40 cellular contexts compared by ENCODE assay signal in the genomic region with DNA sequence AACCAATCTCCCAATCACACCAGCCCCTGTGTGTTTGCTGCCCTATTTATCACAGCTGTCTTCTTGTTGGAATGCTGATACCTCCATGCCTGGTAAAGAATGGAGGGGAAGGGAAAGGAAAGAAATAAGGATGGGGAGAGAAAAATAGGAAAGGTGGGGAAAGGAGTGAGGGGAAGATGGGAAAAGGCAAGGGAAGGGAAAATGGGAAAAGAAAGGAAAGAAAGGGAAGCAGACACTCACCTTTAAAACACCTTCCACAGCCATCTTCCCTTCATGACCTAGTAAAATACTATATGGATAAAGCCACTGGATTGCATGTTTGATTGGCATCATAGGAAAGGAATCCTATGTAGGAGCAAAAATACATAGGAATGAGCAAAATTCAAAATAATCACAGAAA.
"Had no signal": no experiment of that assay in that cellular context is flagged by ENCODE, and none has a peak within 500 bp of the region (broad histone marks: within the 10 kb centered on the region; RNA-seq: fewer than 3 reads in every experiment).

No MANE protein-coding gene starts in this region.

- H3K4me3 Mint-ChIP-seq: activated naive CD4-positive, alpha-beta T cell treated with anti-CD3 and anti-CD28 coated beads for 36 hours; activated naive CD4-positive, alpha-beta T cell treated with anti-CD3 and anti-CD28 coated beads, Interleukin-2, amount 10 ng/mL, durations not matched to agents 7 days and 5 days; activated naive CD4-positive, alpha-beta T cell treated with anti-CD3 and anti-CD28 coated beads, Interleukin-2, amount 50 U/mL, for 24 hours; activated naive CD8-positive, alpha-beta T cell; activated naive CD8-positive, alpha-beta T cell treated with anti-CD3 and anti-CD28 coated beads for 36 hours; activated naive CD8-positive, alpha-beta T cell treated with anti-CD3 and anti-CD28 coated beads, Interleukin-2, amount 10 ng/mL, durations not matched to agents 7 days and 5 days; activated naive CD8-positive, alpha-beta T cell treated with anti-CD3 and anti-CD28 coated beads, Interleukin-2, amount 50 U/mL, for 24 hours; activated T-cell treated with anti-CD3 and anti-CD28 coated beads, Interleukin-2, amount 50 U/mL, for 24 hours; activated T-cell treated with anti-CD3 and anti-CD28 coated beads, Interleukin-2, amount 50 U/mL, for 4 hours; activated T-cell treated with anti-CD3 and anti-CD28 coated beads, Interleukin-2, amount 50 U/mL, for 72 hours; activated T-helper 1 cell treated with anti-CD3 and anti-CD28 coated beads, Interleukin-12 subunit alpha, Interleukin-12 subunit beta, Interleukin-2, Interleukin-4 antibody, amounts not matched to agents 30 ng/mL and 10 ng/mL and 1 ng/mL, durations not matched to agents 14 hours and 24 hours and 36 hours; activated T-helper 17 cell treated with anti-CD3 and anti-CD28 coated beads, Interleukin-2, amount 50 U/mL, for 72 hours; brain; central memory CD8-positive, alpha-beta T cell had no signal

- DNase-seq: activated effector memory CD4-positive, alpha-beta T cell treated with anti-CD3 and anti-CD28 coated beads, Interleukin-2, amount 50 U/mL, for 16 hours; activated effector memory CD4-positive, alpha-beta T cell treated with Interleukin-2 at 50 U/mL for 16 hours; activated gamma-delta T cell; activated gamma-delta T cell treated with Interleukin-2 at 50 U/mL for 16 hours; activated naive CD4-positive, alpha-beta T cell; activated naive CD4-positive, alpha-beta T cell treated with anti-CD3 and anti-CD28 coated beads for 36 hours; activated naive CD4-positive, alpha-beta T cell treated with anti-CD3 and anti-CD28 coated beads, Interleukin-2, amount 10 ng/mL, durations not matched to agents 7 days and 5 days; activated naive CD4-positive, alpha-beta T cell treated with anti-CD3 and anti-CD28 coated beads, Interleukin-2, amount 50 U/mL, for 16 hours; activated naive CD4-positive, alpha-beta T cell treated with Interleukin-2 at 50 U/mL for 16 hours; activated naive CD8-positive, alpha-beta T cell treated with anti-CD3 and anti-CD28 coated beads for 36 hours; activated naive CD8-positive, alpha-beta T cell treated with anti-CD3 and anti-CD28 coated beads, Interleukin-2, amount 10 ng/mL, durations not matched to agents 7 days and 5 days; activated naive CD8-positive, alpha-beta T cell treated with anti-CD3 and anti-CD28 coated beads, Interleukin-2, amount 50 U/mL, for 24 hours; activated T-cell treated with anti-CD3 and anti-CD28 coated beads, Interleukin-2, amount 50 U/mL, for 1 hour; activated T-cell treated with anti-CD3 and anti-CD28 coated beads, Interleukin-2, amount 50 U/mL, for 24 hours; activated T-cell treated with anti-CD3 and anti-CD28 coated beads, Interleukin-2, amount 50 U/mL, for 4 hours; activated T-cell treated with anti-CD3 and anti-CD28 coated beads, Interleukin-2, amount 50 U/mL, for 48 hours; activated T-cell treated with anti-CD3 and anti-CD28 coated beads, Interleukin-2, amount 50 U/mL, for 72 hours; adrenal gland; amniotic stem cell; amygdala; anterior cingulate cortex; aorta; body of pancreas; brain microvascular endothelial cell; caudate nucleus; central memory CD4-positive, alpha-beta T cell; cerebellar nuclear complex had no signal

- H3K27ac Mint-ChIP-seq: activated naive CD4-positive, alpha-beta T cell treated with anti-CD3 and anti-CD28 coated beads for 36 hours; activated naive CD4-positive, alpha-beta T cell treated with anti-CD3 and anti-CD28 coated beads, Interleukin-2, amount 10 ng/mL, durations not matched to agents 7 days and 5 days; activated naive CD4-positive, alpha-beta T cell treated with anti-CD3 and anti-CD28 coated beads, Interleukin-2, amount 50 U/mL, for 24 hours; activated naive CD8-positive, alpha-beta T cell treated with anti-CD3 and anti-CD28 coated beads for 36 hours; activated naive CD8-positive, alpha-beta T cell treated with anti-CD3 and anti-CD28 coated beads, Interleukin-2, amount 10 ng/mL, durations not matched to agents 7 days and 5 days; activated naive CD8-positive, alpha-beta T cell treated with anti-CD3 and anti-CD28 coated beads, Interleukin-2, amount 50 U/mL, for 24 hours; activated T-cell treated with anti-CD3 and anti-CD28 coated beads, Interleukin-2, amount 50 U/mL, for 24 hours; activated T-helper 1 cell treated with anti-CD3 and anti-CD28 coated beads, Interleukin-12 subunit alpha, Interleukin-12 subunit beta, Interleukin-2, Interleukin-4 antibody, amounts not matched to agents 30 ng/mL and 10 ng/mL and 1 ng/mL, durations not matched to agents 14 hours and 24 hours and 36 hours; activated T-helper 17 cell treated with anti-CD3 and anti-CD28 coated beads, Interleukin-2, amount 50 U/mL, for 72 hours; activated T-helper 2 cell treated with anti-CD3 and anti-CD28 coated beads, Interferon-gamma antibody, Interleukin-2, Interleukin-4, amounts not matched to agents 10 μg/mL and 5 μg/mL and 100 μg/mL, durations not matched to agents 14 hours and 24 hours and 36 hours; brain had no signal

- H3K4me3 ChIP-seq: adrenal gland, ascending aorta, body of pancreas, breast epithelium, cardiac muscle cell had no signal

- H3K36me3 ChIP-seq: adrenal gland, brain microvascular endothelial cell had no signal

- H3K4me1 ChIP-seq: adrenal gland, ascending aorta, body of pancreas, breast epithelium had no signal

- H3K9me3 ChIP-seq: adrenal gland, ascending aorta, body of pancreas, breast epithelium had no signal

- H3K27ac ChIP-seq: adrenal gland, ascending aorta, body of pancreas, brain microvascular endothelial cell, breast epithelium, cardiac muscle cell had no signal

- ATAC-seq: activated naive CD4-positive, alpha-beta T cell treated with anti-CD3 and anti-CD28 coated beads, Interleukin-2, amount 50 U/mL, for 72 hours; activated naive CD8-positive, alpha-beta T cell treated with anti-CD3 and anti-CD28 coated beads, Interleukin-2, amount 50 U/mL, for 24 hours; activated T-cell treated with anti-CD3 and anti-CD28 coated beads, Interleukin-2, amount 50 U/mL, for 4 hours; activated T-cell treated with anti-CD3 and anti-CD28 coated beads, Interleukin-2, amount 50 U/mL, for 72 hours; activated T-helper 17 cell treated with anti-CD3 and anti-CD28 coated beads, Interleukin-2, amount 50 U/mL, for 72 hours; body of pancreas had no signal

- FAIRE-seq: astrocyte, bronchial epithelial cell had no signal

- H3K9me3 Mint-ChIP-seq: activated naive CD4-positive, alpha-beta T cell treated with anti-CD3 and anti-CD28 coated beads for 36 hours; activated naive CD8-positive, alpha-beta T cell treated with anti-CD3 and anti-CD28 coated beads, Interleukin-2, amount 50 U/mL, for 24 hours; activated T-cell treated with anti-CD3 and anti-CD28 coated beads, Interleukin-2, amount 50 U/mL, for 24 hours; activated T-cell treated with anti-CD3 and anti-CD28 coated beads, Interleukin-2, amount 50 U/mL, for 72 hours; activated T-helper 17 cell treated with anti-CD3 and anti-CD28 coated beads, Interleukin-2, amount 50 U/mL, for 72 hours; activated T-helper 2 cell treated with anti-CD3 and anti-CD28 coated beads, Interferon-gamma antibody, Interleukin-2, Interleukin-4, amounts not matched to agents 10 μg/mL and 5 μg/mL and 100 μg/mL, durations not matched to agents 14 hours and 24 hours and 36 hours; central memory CD8-positive, alpha-beta T cell had no signal

- H3K27me3 Mint-ChIP-seq: activated naive CD4-positive, alpha-beta T cell treated with anti-CD3 and anti-CD28 coated beads, Interleukin-2, amount 10 ng/mL, durations not matched to agents 7 days and 5 days; activated naive CD4-positive, alpha-beta T cell treated with anti-CD3 and anti-CD28 coated beads, Interleukin-2, amount 50 U/mL, for 24 hours; activated naive CD8-positive, alpha-beta T cell; activated naive CD8-positive, alpha-beta T cell treated with anti-CD3 and anti-CD28 coated beads for 36 hours; activated naive CD8-positive, alpha-beta T cell treated with anti-CD3 and anti-CD28 coated beads, Interleukin-2, amount 10 ng/mL, durations not matched to agents 7 days and 5 days; activated naive CD8-positive, alpha-beta T cell treated with anti-CD3 and anti-CD28 coated beads, Interleukin-2, amount 50 U/mL, for 24 hours; activated T-cell treated with anti-CD3 and anti-CD28 coated beads, Interleukin-2, amount 50 U/mL, for 24 hours; activated T-helper 17 cell treated with anti-CD3 and anti-CD28 coated beads, Interleukin-2, amount 50 U/mL, for 72 hours; brain; central memory CD8-positive, alpha-beta T cell had no signal

- H3K4me1 Mint-ChIP-seq: activated naive CD4-positive, alpha-beta T cell treated with anti-CD3 and anti-CD28 coated beads, Interleukin-2, amount 10 ng/mL, durations not matched to agents 7 days and 5 days; activated naive CD4-positive, alpha-beta T cell treated with anti-CD3 and anti-CD28 coated beads, Interleukin-2, amount 50 U/mL, for 24 hours; activated naive CD8-positive, alpha-beta T cell treated with anti-CD3 and anti-CD28 coated beads for 36 hours; activated naive CD8-positive, alpha-beta T cell treated with anti-CD3 and anti-CD28 coated beads, Interleukin-2, amount 10 ng/mL, durations not matched to agents 7 days and 5 days; activated naive CD8-positive, alpha-beta T cell treated with anti-CD3 and anti-CD28 coated beads, Interleukin-2, amount 50 U/mL, for 24 hours; activated T-helper 17 cell treated with anti-CD3 and anti-CD28 coated beads, Interleukin-2, amount 50 U/mL, for 72 hours; brain had no signal

- H3K27me3 ChIP-seq: adrenal gland, ascending aorta, body of pancreas, brain microvascular endothelial cell, breast epithelium, cardiac muscle cell had no signal
